In genomic region chr7:889391-889790, GRCh38 we compare ENCODE assay signal across 12 cellular contexts.
"Had no signal": no experiment of that assay in that cellular context is flagged by ENCODE, and none has a peak within 500 bp of the region (broad histone marks: within the 10 kb centered on the region; RNA-seq: fewer than 3 reads in every experiment).

No MANE protein-coding gene starts in this region.

- H3K9me3 ChIP-seq: body of pancreas, prostate gland, suprapubic skin, upper lobe of right lung had no signal

- DNase-seq: activated B cell treated with CpG ODN at 0.5 μM for 24 hours; activated CD4-positive, alpha-beta T cell treated with anti-CD3 and anti-CD28 coated beads, Interleukin-2, amount 10 ng/mL, durations not matched to agents 24 days and 14 days; activated naive CD4-positive, alpha-beta T cell treated with anti-CD3 and anti-CD28 coated beads for 36 hours; left colon; mammary epithelial cell; stimulated activated naive CD8-positive, alpha-beta T cell treated with anti-CD3 and anti-CD28 coated beads, Interleukin-15, Interleukin-2, amounts not matched to agents 100 U/mL and 50 U/mL, for 24 hours; T-helper 17 cell; upper lobe of right lung had no signal

- H3K4me1 ChIP-seq: upper lobe of right lung had no signal

- H3K4me3 ChIP-seq: body of pancreas, prostate gland, suprapubic skin, upper lobe of right lung had no signal

- H3K27ac ChIP-seq: body of pancreas, prostate gland, suprapubic skin, upper lobe of right lung had no signal

- ATAC-seq: body of pancreas; left colon; sciatic nerve; stimulated activated naive CD8-positive, alpha-beta T cell treated with anti-CD3 and anti-CD28 coated beads, Interleukin-15, Interleukin-2, amounts not matched to agents 100 U/mL and 50 U/mL, for 24 hours; T-helper 17 cell; upper lobe of right lung had no signal

- H3K27me3 ChIP-seq: body of pancreas, suprapubic skin, upper lobe of right lung had no signal
